In genomic region chr10:4656576-4657194, GRCh38 we compare ENCODE assay signal across 8 cellular contexts.
A peak's percentile ranks its signal among the peaks of the same experiment; 100 is the strongest.
DNase-seq lines count a peak whose midpoint lies in the region; ATAC-seq and TF ChIP-seq lines count a peak whose summit lies in the region.

No MANE protein-coding gene starts in this region.

- H3K4me3 ChIP-seq in coronary artery (no peak overlapping the region), right lobe of liver (no peak overlapping the region)

- H3K9me3 ChIP-seq in T-helper 17 cell (ENCODE audit: control insufficient read depth, low read length, poor library complexity, severe bottlenecking) (no peaks in the 10 kb centered on the region), right lobe of liver (no peaks in the 10 kb centered on the region)

- no peak overlapping the region for H3K27ac ChIP-seq in coronary artery
- H3K27ac ChIP-seq in right lobe of liver = no peak overlapping the region

- ATAC-seq in T-helper 17 cell = peak; percentile 58
- peak; percentile 57 to 67 (median 62) for ATAC-seq in right lobe of liver
- no peak for ATAC-seq in GM21447 (IDR thresholded peaks at IDR 0.05; ENCODE audit: unreplicated experiment)

- peaks cover 3% of the 10 kb centered on the region for H3K36me3 Mint-ChIP-seq in T-helper 17 cell (ENCODE audit: low read depth)

- no peak overlapping the region for H3K4me3 Mint-ChIP-seq in T-helper 17 cell

- 16% methylated on average over 7 of the region's 7 CpGs for WGBS in right lobe of liver (ENCODE audit: insufficient coverage, low coverage, low lambda C conversion rate, missing lambda C conversion rate)

- intact Hi-C loops in right lobe of liver (cut with DNase I) = no loop called here

- TF ChIP-seq POLR2A in right lobe of liver (IDR thresholded peaks at IDR 0.05) = no peak

- DNase-seq in NCI-H2029 (lab: John Stamatoyannopoulos, UW) (peak; percentile 23), NCI-H2029 treated with DMSO at 0.1 percent for 48 hours (lab: John Stamatoyannopoulos, UW) (no peak), M059J (ENCODE audit: low read depth) (peak; percentile 56), T-helper 17 cell (peak; percentile 14 to 26 (median 19)), coronary artery (ENCODE audit: low spot score) (no peak), right lobe of liver (peak in 2 of 3 donors; percentile 33 to 61)
- peak; percentile 44 for DNase-seq in stimulated activated CD8-positive, alpha-beta memory T cell treated with anti-CD3 and anti-CD28 coated beads, Interleukin-4, amount 100 ng/mL, for 48 hours

- H3K27ac Mint-ChIP-seq in T-helper 17 cell = no peak overlapping the region

- H3K27me3 Mint-ChIP-seq in T-helper 17 cell = peaks cover 13% of the 10 kb centered on the region

- H3K27me3 ChIP-seq in right lobe of liver = no peaks in the 10 kb centered on the region

- TF ChIP-seq CTCF in coronary artery (IDR thresholded peaks at IDR 0.05) (peak; percentile 79), right lobe of liver (IDR thresholded peaks at IDR 0.05) (peak; percentile 87 to 94 (median 90))

- peaks cover 11% of the 10 kb centered on the region for H3K4me1 Mint-ChIP-seq in T-helper 17 cell

- H3K4me1 ChIP-seq in right lobe of liver = peaks cover 0 to 20% (median 3%) of the 10 kb centered on the region in 4 donors

- H3K36me3 ChIP-seq in right lobe of liver = no peaks in the 10 kb centered on the region

Comparison
In these comparisons a context has a peak if more than half of its experiments do, and no peak if none do; other contexts are left out.
1. DNase-seq: peak in NCI-H2029 (single experiment), M059J (single experiment), T-helper 17 cell (3 of 3), right lobe of liver (2 of 3) and stimulated activated CD8-positive, alpha-beta memory T cell treated with anti-CD3 and anti-CD28 coated beads, Interleukin-4, amount 100 ng/mL, for 48 hours (single experiment); none in NCI-H2029 treated with DMSO at 0.1 percent for 48 hours (single experiment) and coronary artery (single experiment).